13 cellular contexts compared by ENCODE assay signal in genomic region chr6:108955329-108955949, GRCh38.
"Had no signal": no experiment of that assay in that cellular context is flagged by ENCODE, and none has a peak within 500 bp of the region (broad histone marks: within the 10 kb centered on the region; RNA-seq: fewer than 3 reads in every experiment).

No MANE protein-coding gene starts in this region.

- H3K27me3 ChIP-seq: esophagus squamous epithelium, testis had no signal

- H3K27ac ChIP-seq: esophagus squamous epithelium, testis, VCaP had no signal

- H3K4me3 ChIP-seq: esophagus squamous epithelium, testis had no signal

- H3K9me3 ChIP-seq: esophagus squamous epithelium, testis had no signal

- H3K4me3 Mint-ChIP-seq: nephron had no signal

- ATAC-seq: left colon; stimulated activated naive CD8-positive, alpha-beta T cell treated with anti-CD3 and anti-CD28 coated beads, Interleukin-15, amount 100 ng/mL, for 72 hours had no signal

- H3K9me3 Mint-ChIP-seq: nephron; stimulated activated naive CD8-positive, alpha-beta T cell treated with anti-CD3 and anti-CD28 coated beads, Interleukin-15, amount 100 ng/mL, for 72 hours had no signal

- H3K27me3 Mint-ChIP-seq: stimulated activated naive CD8-positive, alpha-beta T cell treated with anti-CD3 and anti-CD28 coated beads, Interleukin-15, amount 100 ng/mL, for 72 hours had no signal

- H3K27ac Mint-ChIP-seq: nephron had no signal

- H3K36me3 ChIP-seq: esophagus squamous epithelium had no signal

- DNase-seq: activated CD4-positive, alpha-beta T cell treated with anti-CD3 and anti-CD28 coated beads, Interleukin-2, amount 50 U/mL, for 4 hours; activated effector memory CD4-positive, alpha-beta T cell treated with Interleukin-2 at 50 U/mL for 16 hours; esophagus squamous epithelium; foreskin fibroblast; left colon; stimulated activated CD4-positive, alpha-beta T cell treated with anti-CD3 and anti-CD28 coated beads, Interleukin-4, amount 100 ng/mL, for 1 hour; stimulated activated CD8-positive, alpha-beta memory T cell treated with anti-CD3 and anti-CD28 coated beads, Interleukin-4, amount 100 ng/mL, for 48 hours; stimulated activated naive CD8-positive, alpha-beta T cell treated with anti-CD3 and anti-CD28 coated beads, Interleukin-15, amount 100 ng/mL, for 72 hours; SW 1271; T1000; testis had no signal
